ENCODE assay signal across 1 cellular context in the genomic region with DNA sequence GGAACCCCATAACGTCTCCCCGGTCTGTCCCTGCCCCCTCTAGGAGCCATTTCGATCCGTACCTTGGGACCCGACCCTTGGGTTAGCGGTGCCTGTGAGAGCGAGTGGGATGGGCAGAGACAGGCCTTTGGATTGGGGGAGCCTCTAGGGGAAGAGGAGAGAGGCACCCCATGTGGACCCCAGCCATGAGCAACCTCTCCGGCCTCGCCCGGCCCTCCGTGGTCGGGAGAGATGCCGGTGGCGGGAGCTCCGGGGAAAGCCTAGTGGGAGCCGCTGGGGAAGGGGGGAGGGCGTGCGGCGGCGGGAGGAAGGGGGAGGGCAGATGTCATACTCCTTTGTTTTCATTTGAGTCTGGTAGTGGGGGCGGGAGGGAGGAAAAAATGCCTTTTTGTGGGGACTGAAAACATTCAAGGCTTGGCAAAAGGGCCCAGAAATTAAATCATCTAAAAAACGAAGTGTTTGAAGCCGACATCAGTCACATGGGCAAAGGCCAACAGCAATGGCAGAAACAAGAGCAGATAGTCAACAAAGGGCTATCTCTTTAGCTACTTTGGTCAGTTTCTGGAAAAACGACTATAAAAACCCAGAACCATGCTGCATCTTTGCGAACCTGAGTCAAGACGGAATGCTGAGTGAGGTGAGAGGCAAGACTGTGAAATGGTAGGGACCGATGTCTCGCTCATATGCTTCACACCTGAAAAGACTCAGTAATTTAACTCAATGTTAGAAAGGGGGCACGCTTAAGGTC.
A peak's percentile ranks its signal among the peaks of the same experiment; 100 is the strongest.
TF ChIP-seq lines count a peak whose summit lies in the region.

No MANE protein-coding gene starts in this region.

TF ChIP-seq in HepG2, 621 proteins besides CTCF, POLR2A, EP300 and RAD21 (continued from another document):
- TF ChIP-seq, protein P1, sequence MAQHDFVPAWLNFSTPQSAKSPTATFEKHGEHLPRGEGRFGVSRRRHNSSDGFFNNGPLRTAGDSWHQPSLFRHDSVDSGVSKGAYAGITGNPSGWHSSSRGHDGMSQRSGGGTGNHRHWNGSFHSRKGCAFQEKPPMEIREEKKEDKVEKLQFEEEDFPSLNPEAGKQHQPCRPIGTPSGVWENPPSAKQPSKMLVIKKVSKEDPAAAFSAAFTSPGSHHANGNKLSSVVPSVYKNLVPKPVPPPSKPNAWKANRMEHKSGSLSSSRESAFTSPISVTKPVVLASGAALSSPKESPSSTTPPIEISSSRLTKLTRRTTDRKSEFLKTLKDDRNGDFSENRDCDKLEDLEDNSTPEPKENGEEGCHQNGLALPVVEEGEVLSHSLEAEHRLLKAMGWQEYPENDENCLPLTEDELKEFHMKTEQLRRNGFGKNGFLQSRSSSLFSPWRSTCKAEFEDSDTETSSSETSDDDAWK (CRISPR knock-in tag; IDR thresholded peaks at IDR 0.05), result no peak
- TF ChIP-seq ZNF383 (CRISPR knock-in tag; IDR thresholded peaks at IDR 0.05; ENCODE audit: borderline replicate concordance) (no peak), ZNF766 (CRISPR knock-in tag; IDR thresholded peaks at IDR 0.05; ENCODE audit: borderline replicate concordance) (no peak), ZNF143 (CRISPR knock-in tag; IDR thresholded peaks at IDR 0.05) (no peak; the same call in 1 of the 2 replicates), SIX1 (CRISPR knock-in tag; IDR thresholded peaks at IDR 0.05; ENCODE audit: borderline replicate concordance) (no peak), NKX3-1 (CRISPR knock-in tag; IDR thresholded peaks at IDR 0.05) (no peak), ZBTB7A (CRISPR knock-in tag; IDR thresholded peaks at IDR 0.05) (no peak), ZNF264 (CRISPR knock-in tag; IDR thresholded peaks at IDR 0.05) (no peak), GATA4 (IDR thresholded peaks at IDR 0.05; ENCODE audit: borderline replicate concordance, low read depth) (0 out of 2 replicates have a peak, but pooled peaks have one; percentile 16), ATAD3A (CRISPR knock-in tag; IDR thresholded peaks at IDR 0.05) (no peak), RFX1 (IDR thresholded peaks at IDR 0.05) (no peak), TBX2 (CRISPR knock-in tag; IDR thresholded peaks at IDR 0.05; ENCODE audit: borderline replicate concordance) (0 out of 2 replicates have a peak, but pooled peaks have one; percentile 8), JUND (CRISPR knock-in tag; IDR thresholded peaks at IDR 0.05) (no peak), ISL2 (CRISPR knock-in tag; IDR thresholded peaks at IDR 0.05) (no peak), ATF7-NPFF (CRISPR knock-in tag; IDR thresholded peaks at IDR 0.05; ENCODE audit: low read depth) (no peak), ZNF746 (CRISPR knock-in tag; IDR thresholded peaks at IDR 0.05) (peak; percentile 61; the same call in 1 of the 2 replicates), FOXK1 (CRISPR knock-in tag; IDR thresholded peaks at IDR 0.05; ENCODE audit: borderline replicate concordance, low read depth) (peak; percentile 47; the same call in 1 of the 2 replicates), MLLT10 (CRISPR knock-in tag; IDR thresholded peaks at IDR 0.05) (no peak), SAP130 (CRISPR knock-in tag; IDR thresholded peaks at IDR 0.05; ENCODE audit: low read depth) (peak; percentile 11; the same call in 1 of the 2 replicates)
- TF ChIP-seq, protein P2, sequence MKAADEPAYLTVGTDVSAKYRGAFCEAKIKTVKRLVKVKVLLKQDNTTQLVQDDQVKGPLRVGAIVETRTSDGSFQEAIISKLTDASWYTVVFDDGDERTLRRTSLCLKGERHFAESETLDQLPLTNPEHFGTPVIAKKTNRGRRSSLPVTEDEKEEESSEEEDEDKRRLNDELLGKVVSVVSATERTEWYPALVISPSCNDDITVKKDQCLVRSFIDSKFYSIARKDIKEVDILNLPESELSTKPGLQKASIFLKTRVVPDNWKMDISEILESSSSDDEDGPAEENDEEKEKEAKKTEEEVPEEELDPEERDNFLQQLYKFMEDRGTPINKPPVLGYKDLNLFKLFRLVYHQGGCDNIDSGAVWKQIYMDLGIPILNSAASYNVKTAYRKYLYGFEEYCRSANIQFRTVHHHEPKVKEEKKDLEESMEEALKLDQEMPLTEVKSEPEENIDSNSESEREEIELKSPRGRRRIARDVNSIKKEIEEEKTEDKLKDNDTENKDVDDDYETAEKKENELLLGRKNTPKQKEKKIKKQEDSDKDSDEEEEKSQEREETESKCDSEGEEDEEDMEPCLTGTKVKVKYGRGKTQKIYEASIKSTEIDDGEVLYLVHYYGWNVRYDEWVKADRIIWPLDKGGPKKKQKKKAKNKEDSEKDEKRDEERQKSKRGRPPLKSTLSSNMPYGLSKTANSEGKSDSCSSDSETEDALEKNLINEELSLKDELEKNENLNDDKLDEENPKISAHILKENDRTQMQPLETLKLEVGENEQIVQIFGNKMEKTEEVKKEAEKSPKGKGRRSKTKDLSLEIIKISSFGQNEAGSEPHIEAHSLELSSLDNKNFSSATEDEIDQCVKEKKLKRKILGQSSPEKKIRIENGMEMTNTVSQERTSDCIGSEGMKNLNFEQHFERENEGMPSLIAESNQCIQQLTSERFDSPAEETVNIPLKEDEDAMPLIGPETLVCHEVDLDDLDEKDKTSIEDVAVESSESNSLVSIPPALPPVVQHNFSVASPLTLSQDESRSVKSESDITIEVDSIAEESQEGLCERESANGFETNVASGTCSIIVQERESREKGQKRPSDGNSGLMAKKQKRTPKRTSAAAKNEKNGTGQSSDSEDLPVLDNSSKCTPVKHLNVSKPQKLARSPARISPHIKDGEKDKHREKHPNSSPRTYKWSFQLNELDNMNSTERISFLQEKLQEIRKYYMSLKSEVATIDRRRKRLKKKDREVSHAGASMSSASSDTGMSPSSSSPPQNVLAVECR (CRISPR knock-in tag; IDR thresholded peaks at IDR 0.05; ENCODE audit: borderline replicate concordance), result peak; percentile 13; the same call in 1 of the 2 replicates
- TF ChIP-seq, protein P3, sequence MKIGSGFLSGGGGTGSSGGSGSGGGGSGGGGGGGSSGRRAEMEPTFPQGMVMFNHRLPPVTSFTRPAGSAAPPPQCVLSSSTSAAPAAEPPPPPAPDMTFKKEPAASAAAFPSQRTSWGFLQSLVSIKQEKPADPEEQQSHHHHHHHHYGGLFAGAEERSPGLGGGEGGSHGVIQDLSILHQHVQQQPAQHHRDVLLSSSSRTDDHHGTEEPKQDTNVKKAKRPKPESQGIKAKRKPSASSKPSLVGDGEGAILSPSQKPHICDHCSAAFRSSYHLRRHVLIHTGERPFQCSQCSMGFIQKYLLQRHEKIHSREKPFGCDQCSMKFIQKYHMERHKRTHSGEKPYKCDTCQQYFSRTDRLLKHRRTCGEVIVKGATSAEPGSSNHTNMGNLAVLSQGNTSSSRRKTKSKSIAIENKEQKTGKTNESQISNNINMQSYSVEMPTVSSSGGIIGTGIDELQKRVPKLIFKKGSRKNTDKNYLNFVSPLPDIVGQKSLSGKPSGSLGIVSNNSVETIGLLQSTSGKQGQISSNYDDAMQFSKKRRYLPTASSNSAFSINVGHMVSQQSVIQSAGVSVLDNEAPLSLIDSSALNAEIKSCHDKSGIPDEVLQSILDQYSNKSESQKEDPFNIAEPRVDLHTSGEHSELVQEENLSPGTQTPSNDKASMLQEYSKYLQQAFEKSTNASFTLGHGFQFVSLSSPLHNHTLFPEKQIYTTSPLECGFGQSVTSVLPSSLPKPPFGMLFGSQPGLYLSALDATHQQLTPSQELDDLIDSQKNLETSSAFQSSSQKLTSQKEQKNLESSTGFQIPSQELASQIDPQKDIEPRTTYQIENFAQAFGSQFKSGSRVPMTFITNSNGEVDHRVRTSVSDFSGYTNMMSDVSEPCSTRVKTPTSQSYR (CRISPR knock-in tag; IDR thresholded peaks at IDR 0.05; ENCODE audit: borderline replicate concordance), result peak; percentile 42; the same call in 1 of the 2 replicates
- TF ChIP-seq, protein P4, sequence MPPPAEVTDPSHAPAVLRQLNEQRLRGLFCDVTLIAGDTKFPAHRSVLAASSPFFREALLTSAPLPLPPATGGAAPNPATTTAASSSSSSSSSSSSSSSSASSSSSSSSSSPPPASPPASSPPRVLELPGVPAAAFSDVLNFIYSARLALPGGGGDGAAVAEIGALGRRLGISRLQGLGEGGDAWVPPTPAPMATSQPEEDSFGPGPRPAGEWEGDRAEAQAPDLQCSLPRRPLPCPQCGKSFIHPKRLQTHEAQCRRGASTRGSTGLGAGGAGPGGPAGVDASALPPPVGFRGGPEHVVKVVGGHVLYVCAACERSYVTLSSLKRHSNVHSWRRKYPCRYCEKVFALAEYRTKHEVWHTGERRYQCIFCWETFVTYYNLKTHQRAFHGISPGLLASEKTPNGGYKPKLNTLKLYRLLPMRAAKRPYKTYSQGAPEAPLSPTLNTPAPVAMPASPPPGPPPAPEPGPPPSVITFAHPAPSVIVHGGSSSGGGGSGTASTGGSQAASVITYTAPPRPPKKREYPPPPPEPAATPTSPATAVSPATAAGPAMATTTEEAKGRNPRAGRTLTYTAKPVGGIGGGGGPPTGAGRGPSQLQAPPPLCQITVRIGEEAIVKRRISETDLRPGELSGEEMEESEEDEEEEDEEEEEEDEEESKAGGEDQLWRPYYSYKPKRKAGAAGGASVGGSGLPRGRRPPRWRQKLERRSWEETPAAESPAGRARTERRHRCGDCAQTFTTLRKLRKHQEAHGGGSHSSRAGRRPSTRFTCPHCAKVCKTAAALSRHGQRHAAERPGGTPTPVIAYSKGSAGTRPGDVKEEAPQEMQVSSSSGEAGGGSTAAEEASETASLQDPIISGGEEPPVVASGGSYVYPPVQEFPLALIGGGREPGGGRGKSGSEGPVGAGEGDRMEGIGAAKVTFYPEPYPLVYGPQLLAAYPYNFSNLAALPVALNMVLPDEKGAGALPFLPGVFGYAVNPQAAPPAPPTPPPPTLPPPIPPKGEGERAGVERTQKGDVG (CRISPR knock-in tag; IDR thresholded peaks at IDR 0.05; ENCODE audit: borderline replicate concordance), result no peak
- TF ChIP-seq, protein P5, sequence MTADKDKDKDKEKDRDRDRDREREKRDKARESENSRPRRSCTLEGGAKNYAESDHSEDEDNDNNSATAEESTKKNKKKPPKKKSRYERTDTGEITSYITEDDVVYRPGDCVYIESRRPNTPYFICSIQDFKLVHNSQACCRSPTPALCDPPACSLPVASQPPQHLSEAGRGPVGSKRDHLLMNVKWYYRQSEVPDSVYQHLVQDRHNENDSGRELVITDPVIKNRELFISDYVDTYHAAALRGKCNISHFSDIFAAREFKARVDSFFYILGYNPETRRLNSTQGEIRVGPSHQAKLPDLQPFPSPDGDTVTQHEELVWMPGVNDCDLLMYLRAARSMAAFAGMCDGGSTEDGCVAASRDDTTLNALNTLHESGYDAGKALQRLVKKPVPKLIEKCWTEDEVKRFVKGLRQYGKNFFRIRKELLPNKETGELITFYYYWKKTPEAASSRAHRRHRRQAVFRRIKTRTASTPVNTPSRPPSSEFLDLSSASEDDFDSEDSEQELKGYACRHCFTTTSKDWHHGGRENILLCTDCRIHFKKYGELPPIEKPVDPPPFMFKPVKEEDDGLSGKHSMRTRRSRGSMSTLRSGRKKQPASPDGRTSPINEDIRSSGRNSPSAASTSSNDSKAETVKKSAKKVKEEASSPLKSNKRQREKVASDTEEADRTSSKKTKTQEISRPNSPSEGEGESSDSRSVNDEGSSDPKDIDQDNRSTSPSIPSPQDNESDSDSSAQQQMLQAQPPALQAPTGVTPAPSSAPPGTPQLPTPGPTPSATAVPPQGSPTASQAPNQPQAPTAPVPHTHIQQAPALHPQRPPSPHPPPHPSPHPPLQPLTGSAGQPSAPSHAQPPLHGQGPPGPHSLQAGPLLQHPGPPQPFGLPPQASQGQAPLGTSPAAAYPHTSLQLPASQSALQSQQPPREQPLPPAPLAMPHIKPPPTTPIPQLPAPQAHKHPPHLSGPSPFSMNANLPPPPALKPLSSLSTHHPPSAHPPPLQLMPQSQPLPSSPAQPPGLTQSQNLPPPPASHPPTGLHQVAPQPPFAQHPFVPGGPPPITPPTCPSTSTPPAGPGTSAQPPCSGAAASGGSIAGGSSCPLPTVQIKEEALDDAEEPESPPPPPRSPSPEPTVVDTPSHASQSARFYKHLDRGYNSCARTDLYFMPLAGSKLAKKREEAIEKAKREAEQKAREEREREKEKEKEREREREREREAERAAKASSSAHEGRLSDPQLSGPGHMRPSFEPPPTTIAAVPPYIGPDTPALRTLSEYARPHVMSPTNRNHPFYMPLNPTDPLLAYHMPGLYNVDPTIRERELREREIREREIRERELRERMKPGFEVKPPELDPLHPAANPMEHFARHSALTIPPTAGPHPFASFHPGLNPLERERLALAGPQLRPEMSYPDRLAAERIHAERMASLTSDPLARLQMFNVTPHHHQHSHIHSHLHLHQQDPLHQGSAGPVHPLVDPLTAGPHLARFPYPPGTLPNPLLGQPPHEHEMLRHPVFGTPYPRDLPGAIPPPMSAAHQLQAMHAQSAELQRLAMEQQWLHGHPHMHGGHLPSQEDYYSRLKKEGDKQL (CRISPR knock-in tag; IDR thresholded peaks at IDR 0.05; ENCODE audit: low read depth), result 0 out of 2 replicates have a peak, but pooled peaks have one; percentile 5
- TF ChIP-seq, protein P6, sequence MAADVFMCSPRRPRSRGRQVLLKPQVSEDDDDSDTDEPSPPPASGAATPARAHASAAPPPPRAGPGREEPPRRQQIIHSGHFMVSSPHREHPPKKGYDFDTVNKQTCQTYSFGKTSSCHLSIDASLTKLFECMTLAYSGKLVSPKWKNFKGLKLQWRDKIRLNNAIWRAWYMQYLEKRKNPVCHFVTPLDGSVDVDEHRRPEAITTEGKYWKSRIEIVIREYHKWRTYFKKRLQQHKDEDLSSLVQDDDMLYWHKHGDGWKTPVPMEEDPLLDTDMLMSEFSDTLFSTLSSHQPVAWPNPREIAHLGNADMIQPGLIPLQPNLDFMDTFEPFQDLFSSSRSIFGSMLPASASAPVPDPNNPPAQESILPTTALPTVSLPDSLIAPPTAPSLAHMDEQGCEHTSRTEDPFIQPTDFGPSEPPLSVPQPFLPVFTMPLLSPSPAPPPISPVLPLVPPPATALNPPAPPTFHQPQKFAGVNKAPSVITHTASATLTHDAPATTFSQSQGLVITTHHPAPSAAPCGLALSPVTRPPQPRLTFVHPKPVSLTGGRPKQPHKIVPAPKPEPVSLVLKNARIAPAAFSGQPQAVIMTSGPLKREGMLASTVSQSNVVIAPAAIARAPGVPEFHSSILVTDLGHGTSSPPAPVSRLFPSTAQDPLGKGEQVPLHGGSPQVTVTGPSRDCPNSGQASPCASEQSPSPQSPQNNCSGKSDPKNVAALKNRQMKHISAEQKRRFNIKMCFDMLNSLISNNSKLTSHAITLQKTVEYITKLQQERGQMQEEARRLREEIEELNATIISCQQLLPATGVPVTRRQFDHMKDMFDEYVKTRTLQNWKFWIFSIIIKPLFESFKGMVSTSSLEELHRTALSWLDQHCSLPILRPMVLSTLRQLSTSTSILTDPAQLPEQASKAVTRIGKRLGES (CRISPR knock-in tag; IDR thresholded peaks at IDR 0.05; ENCODE audit: borderline replicate concordance), result no peak
